In genomic region chr17:40726919-40727318, GRCh38 we compare ENCODE assay signal across 10 cellular contexts. TPM values are rescaled to one million over a fixed set of nuclear protein-coding genes. Genes with fewer than 3 reads are reported as not detected.
DNase-seq lines count a peak whose midpoint lies in the region; ATAC-seq and TF ChIP-seq lines count a peak whose summit lies in the region.
"Had no signal": no experiment of that assay in that cellular context is flagged by ENCODE, and none has a peak within 500 bp of the region (broad histone marks: within the 10 kb centered on the region; RNA-seq: fewer than 3 reads in every experiment).

No MANE protein-coding gene starts in this region.

- H3K27me3 ChIP-seq in mammary epithelial cell (ENCODE audit: insufficient read depth, low read length) (no peaks in the 10 kb centered on the region), mesendoderm (ENCODE audit: insufficient read depth, low read length, poor library complexity) (no peaks in the 10 kb centered on the region)

- H3K9me3 Mint-ChIP-seq in Calu3 (ENCODE audit: low read depth, unreplicated experiment) = no peaks in the 10 kb centered on the region
- H3K9me3 Mint-ChIP-seq in stimulated activated memory B cell treated with anti-CD40 and anti-IgM and Interleukin-4, amounts not matched to agents 10 μg/mL and 1 μg/mL and 100 μg/mL, for 72 hours = no peaks in the 10 kb centered on the region

- H3K56ac ChIP-seq in mesendoderm (ENCODE audit: low read length) = no peak overlapping the region

- H2AFZ ChIP-seq in mammary epithelial cell (ENCODE audit: low read depth, low read length) = no peak overlapping the region

- no peak for ATAC-seq in stimulated activated memory B cell treated with anti-CD40 and anti-IgM and Interleukin-4, amounts not matched to agents 10 μg/mL and 1 μg/mL and 100 μg/mL, for 72 hours

- CTCF ChIA-PET in Calu3 (lab: Charles Lee) (interaction anchor here (0.5 to 1.6 kb wide), 24 partner anchors 9 to 833 kb away, joined by 3 to 37 read pairs (median 6); partner anchors contain the start of genes KRT26 and SMARCE1), mammary epithelial cell (lab: Charles Lee; ENCODE audit: low non-redundant PET) (no interaction called here)

- no peak overlapping the region for H2BK5ac ChIP-seq in mesendoderm (ENCODE audit: low read length)

- no peak overlapping the region for H2AK5ac ChIP-seq in mesendoderm (ENCODE audit: low read length)

- 64% methylated on average over 2 of the region's 2 CpGs for WGBS in mammary epithelial cell (ENCODE audit: low coverage, missing lambda C conversion rate)
- no CpG with 5 or more reads among the region's 2 CpGs for WGBS in mesendoderm (ENCODE audit: extremely low coverage, insufficient coverage, low lambda C conversion rate)

- no peak overlapping the region for H3K27ac Mint-ChIP-seq in Calu3 (ENCODE audit: unreplicated experiment)
- no peak overlapping the region for H3K27ac Mint-ChIP-seq in stimulated activated memory B cell treated with anti-CD40 and anti-IgM and Interleukin-4, amounts not matched to agents 10 μg/mL and 1 μg/mL and 100 μg/mL, for 72 hours

- H3K23ac ChIP-seq in mesendoderm (ENCODE audit: low read length) = no peak overlapping the region

- no peak overlapping the region for H2BK120ac ChIP-seq in mesendoderm (ENCODE audit: low read depth, low read length)

- no peak overlapping the region for H4K5ac ChIP-seq in mesendoderm (ENCODE audit: low read length)

- H3K9ac ChIP-seq in mammary epithelial cell (ENCODE audit: insufficient read depth, low read length) = no peak overlapping the region
- no peak overlapping the region for H3K9ac ChIP-seq in mesendoderm (ENCODE audit: low read length)

- H2BK15ac ChIP-seq in mesendoderm (replicated peaks; ENCODE audit: low read depth) = no peak overlapping the region

- H3K79me1 ChIP-seq in mesendoderm (ENCODE audit: low read length) = no peaks in the 10 kb centered on the region

- no peak overlapping the region for H3K4me3 Mint-ChIP-seq in Calu3 (ENCODE audit: low read depth, unreplicated experiment)
- no peak overlapping the region for H3K4me3 Mint-ChIP-seq in stimulated activated memory B cell treated with anti-CD40 and anti-IgM and Interleukin-4, amounts not matched to agents 10 μg/mL and 1 μg/mL and 100 μg/mL, for 72 hours

- H3K4me3 ChIP-seq in mammary epithelial cell (replicated peaks in 1 of 3; ENCODE audit: insufficient read depth in 1 of 3, low read depth in 2 of 3, low read length in 3 of 3) (no peak overlapping the region), mesendoderm (ENCODE audit: low read length) (no peak overlapping the region)

- TF ChIP-seq CTCF in Calu3 (IDR thresholded peaks at IDR 0.05; ENCODE audit: unreplicated experiment) (no peak), mammary epithelial cell (conservative IDR thresholded peaks at IDR 0.05 in 1 of 2, IDR thresholded peaks at IDR 0.05 in 1 of 2; ENCODE audit: extremely low read depth in 1 of 2, insufficient read depth in 1 of 2, low read depth in 1 of 2, low read length in 2 of 2) (peak; percentile 19 to 64)

- H4K20me1 ChIP-seq in mammary epithelial cell (ENCODE audit: insufficient read depth, low read length) = no peaks in the 10 kb centered on the region

- no peaks in the 10 kb centered on the region for H3K4me1 ChIP-seq in mammary epithelial cell (ENCODE audit: insufficient read depth, low read length)
- no peaks in the 10 kb centered on the region for H3K4me1 ChIP-seq in mesendoderm (ENCODE audit: control insufficient read depth, low read depth, low read length)

- H3K36me3 Mint-ChIP-seq in Calu3 (ENCODE audit: insufficient read depth, unreplicated experiment) = peaks cover 5% of the 10 kb centered on the region
- no peaks in the 10 kb centered on the region for H3K36me3 Mint-ChIP-seq in stimulated activated memory B cell treated with anti-CD40 and anti-IgM and Interleukin-4, amounts not matched to agents 10 μg/mL and 1 μg/mL and 100 μg/mL, for 72 hours

- H3K27ac ChIP-seq in mammary epithelial cell (ENCODE audit: insufficient read depth, low read depth, low read length) = no peak overlapping the region
- no peak overlapping the region for H3K27ac ChIP-seq in mesendoderm (ENCODE audit: low read depth, low read length)

- dilution Hi-C loops in mammary epithelial cell (cut with HindIII; ENCODE audit: low sequenced_read_pairs) = no loop called here

- H3K4me2 ChIP-seq in mammary epithelial cell (ENCODE audit: insufficient read depth, low read depth, low read length) (no peak overlapping the region), mesendoderm (ENCODE audit: low read length) (no peak overlapping the region)

- DNase-seq in Calu3 (peak; percentile 45), M059J (ENCODE audit: low read depth) (peak; percentile 25), mammary epithelial cell (no peak), mesendoderm (peak; percentile 38), SIG-M5 (lab: John Stamatoyannopoulos, UW) (no peak), NCI-H1436 treated with DMSO at 0.1 percent for 48 hours (lab: John Stamatoyannopoulos, UW) (no peak)
- no peak for DNase-seq in activated CD8-positive, alpha-beta memory T cell treated with anti-CD3 and anti-CD28 coated beads for 24 hours
- DNase-seq: stimulated activated CD4-positive, alpha-beta T cell treated with anti-CD3 and anti-CD28 coated beads, Interleukin-1b, Interleukin-23, amount 100 ng/mL, for 48 hours had no signal

- in situ Hi-C loops in mammary epithelial cell (cut with MboI; ENCODE audit: low sequenced_read_pairs in 2 of 2) = no loop called here

- peaks cover 54% of the 10 kb centered on the region for H3K27me3 Mint-ChIP-seq in Calu3 (ENCODE audit: unreplicated experiment)
- H3K27me3 Mint-ChIP-seq in stimulated activated memory B cell treated with anti-CD40 and anti-IgM and Interleukin-4, amounts not matched to agents 10 μg/mL and 1 μg/mL and 100 μg/mL, for 72 hours = peaks cover 15% of the 10 kb centered on the region

- H3K18ac ChIP-seq in mesendoderm (ENCODE audit: low read length) = no peak overlapping the region

- H3K79me2 ChIP-seq in mammary epithelial cell (ENCODE audit: insufficient read depth, low read length) = no peaks in the 10 kb centered on the region
- no peaks in the 10 kb centered on the region for H3K79me2 ChIP-seq in mesendoderm (ENCODE audit: control insufficient read depth, insufficient read depth, low read length)

- H3K9me3 ChIP-seq in mammary epithelial cell (replicated peaks; ENCODE audit: insufficient read depth, low read length) = no peaks in the 10 kb centered on the region

- H3K36me3 ChIP-seq in mammary epithelial cell (ENCODE audit: insufficient read depth, low read length) (no peaks in the 10 kb centered on the region), mesendoderm (ENCODE audit: control insufficient read depth, insufficient read depth, low read length) (no peaks in the 10 kb centered on the region)

- no peak overlapping the region for H3K4ac ChIP-seq in mesendoderm (ENCODE audit: low read depth, low read length)

- H3K4me1 Mint-ChIP-seq in Calu3 (ENCODE audit: low read depth, unreplicated experiment) = peaks cover 19% of the 10 kb centered on the region
- H3K4me1 Mint-ChIP-seq in stimulated activated memory B cell treated with anti-CD40 and anti-IgM and Interleukin-4, amounts not matched to agents 10 μg/mL and 1 μg/mL and 100 μg/mL, for 72 hours = peaks cover 16% of the 10 kb centered on the region

- BruUV-seq in Calu3 (replicated peaks; lab: Mats Ljungman, UMichigan) (no TSS peak), mammary epithelial cell (replicated peaks; lab: Mats Ljungman, UMichigan) (no TSS peak)

- H4K8ac ChIP-seq in mesendoderm (ENCODE audit: low read depth, low read length) = no peak overlapping the region

- intact Hi-C loops in Calu3 (cut with micrococcal nuclease; ENCODE audit: unreplicated experiment) (loop anchor here (1.0 kb wide), 5 partner anchors 31 to 130 kb away; no protein-coding TSS in a partner anchor), mammary epithelial cell (cut with micrococcal nuclease) (loop anchor here (1.0 to 10.0 kb wide), 3 partner anchors 78 to 282 kb away; partner anchors contain the start of gene IGFBP4)

RNA-seq across cellular contexts. Expression of gene KRT24, which starts 23.4 kb away (rescaled TPM):
- 2.0 and 2.4 TPM in 2 replicates for total RNA-seq in Calu3 (2022)
- not detected in 2 replicates for total RNA-seq in M059J (2014; rRNA removed; shearing (Covaris generic))
- not detected for total RNA-seq in mammary epithelial cell
- polyA plus RNA-seq in mammary epithelial cell = not detected
- polyA minus RNA-seq in mammary epithelial cell = not detected
- not detected for polyA plus RNA-seq in mesendoderm (2013, experiment 1 of 2)
- not detected for polyA plus RNA-seq in mesendoderm (2013, experiment 2 of 2)
- total RNA-seq: cardiac septum had no signal

RNA-seq across cellular contexts. Expression of gene KRT25, which starts 28.2 kb away (rescaled TPM):
- total RNA-seq in Calu3 (2022) (not detected in 2 replicates), mammary epithelial cell (not detected)
- not detected in 2 replicates for total RNA-seq in M059J (2014; rRNA removed; shearing (Covaris generic))
- not detected for polyA plus RNA-seq in mammary epithelial cell
- not detected for polyA minus RNA-seq in mammary epithelial cell
- not detected for polyA plus RNA-seq in mesendoderm (2013, experiment 1 of 2)
- not detected for polyA plus RNA-seq in mesendoderm (2013, experiment 2 of 2)
- total RNA-seq: cardiac septum had no signal

RNA-seq across cellular contexts. Expression of gene KRT26, which starts 45.1 kb away (rescaled TPM):
- total RNA-seq in Calu3 (2022) (not detected in 2 replicates), mammary epithelial cell (not detected)
- not detected in 2 replicates for total RNA-seq in M059J (2014; rRNA removed; shearing (Covaris generic))
- not detected for polyA plus RNA-seq in mammary epithelial cell
- polyA minus RNA-seq in mammary epithelial cell = not detected
- not detected for polyA plus RNA-seq in mesendoderm (2013, experiment 1 of 2)
- polyA plus RNA-seq in mesendoderm (2013, experiment 2 of 2) = not detected
- total RNA-seq: cardiac septum had no signal

RNA-seq across cellular contexts. Expression of gene KRT27, which starts 55.4 kb away (rescaled TPM):
- total RNA-seq in Calu3 (2022) (not detected in 2 replicates), mammary epithelial cell (not detected)
- total RNA-seq in M059J (2014; rRNA removed; shearing (Covaris generic)) = not detected in 2 replicates
- 0.03 TPM for polyA plus RNA-seq in mammary epithelial cell
- not detected for polyA minus RNA-seq in mammary epithelial cell
- 0.01 TPM for polyA plus RNA-seq in mesendoderm (2013, experiment 1 of 2)
- not detected for polyA plus RNA-seq in mesendoderm (2013, experiment 2 of 2)
- total RNA-seq: cardiac septum had no signal

Comparison
In these comparisons a context has a peak if more than half of its experiments do, and no peak if none do; other contexts are left out.
1. DNase-seq: peak in Calu3 (single experiment), M059J (single experiment) and mesendoderm (single experiment); none in mammary epithelial cell (single experiment), SIG-M5 (single experiment), NCI-H1436 treated with DMSO at 0.1 percent for 48 hours (single experiment) and activated CD8-positive, alpha-beta memory T cell treated with anti-CD3 and anti-CD28 coated beads for 24 hours (single experiment).